In the genomic region with DNA sequence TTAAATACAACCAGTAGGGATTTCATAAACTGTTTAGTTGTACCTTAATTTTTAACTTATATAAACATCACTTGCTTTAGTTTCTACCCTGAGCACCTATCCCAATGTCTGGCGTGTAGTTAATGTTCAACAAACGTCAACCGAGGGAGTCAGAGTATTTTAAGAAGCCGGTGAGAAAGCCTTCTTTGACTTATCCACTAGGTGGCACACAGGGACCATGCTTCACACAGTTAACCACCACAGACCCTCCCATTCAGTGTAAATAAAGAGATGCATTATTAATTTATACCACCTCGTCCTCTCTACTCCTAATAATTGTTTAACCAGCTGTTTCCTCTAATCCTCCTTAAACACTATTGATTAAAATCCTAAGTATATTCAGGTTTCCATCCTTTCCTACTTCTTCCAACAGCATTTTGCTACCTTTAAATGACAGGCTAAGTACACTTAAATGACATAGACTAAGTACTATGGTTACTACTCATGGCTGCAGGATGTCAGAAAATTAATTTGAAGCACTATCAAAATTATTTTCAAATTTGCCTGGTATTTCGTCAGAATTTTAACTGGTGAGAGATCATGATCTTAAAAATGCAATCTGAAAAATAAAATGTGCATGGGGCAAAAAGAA, we compare ENCODE assay signal across 8 cellular contexts. TPM values are rescaled to one million over a fixed set of nuclear protein-coding genes. Genes with fewer than 3 reads are reported as not detected.
DNase-seq lines count a peak whose midpoint lies in the region; ATAC-seq and TF ChIP-seq lines count a peak whose summit lies in the region.

No MANE protein-coding gene starts in this region.

- no peak overlapping the region for H3K27ac Mint-ChIP-seq in CD8-positive, alpha-beta T cell
- H3K27ac Mint-ChIP-seq in nephron = no peak overlapping the region
- H3K27ac Mint-ChIP-seq in activated T-cell treated with anti-CD3 and anti-CD28 coated beads, Interleukin-2, amount 50 U/mL, for 24 hours = no peak overlapping the region

- H3K9me3 Mint-ChIP-seq in CD8-positive, alpha-beta T cell = no peaks in the 10 kb centered on the region
- no peaks in the 10 kb centered on the region for H3K9me3 Mint-ChIP-seq in nephron
- H3K9me3 Mint-ChIP-seq in activated T-cell treated with anti-CD3 and anti-CD28 coated beads, Interleukin-2, amount 50 U/mL, for 24 hours = no peaks in the 10 kb centered on the region

- peak; percentile 52 for TF ChIP-seq CTCF in CD8-positive, alpha-beta T cell (IDR thresholded peaks at IDR 0.05)
- TF ChIP-seq CTCF in esophagus muscularis mucosa (IDR thresholded peaks at IDR 0.05) (peak; percentile 65 to 84 (median 70)), nephron (IDR thresholded peaks at IDR 0.05; ENCODE audit: unreplicated experiment in 3 of 3) (peak; percentile 90 to 94 (median 91))

- H3K27ac ChIP-seq in CD8-positive, alpha-beta T cell (ENCODE audit: low read depth, low read length) = no peak overlapping the region
- no peak overlapping the region for H3K27ac ChIP-seq in esophagus muscularis mucosa (replicated peaks in 1 of 4)

- POLR2A ChIA-PET in CD8-positive, alpha-beta T cell (lab: Charles Lee) = no interaction called here

- no peaks in the 10 kb centered on the region for H3K4me1 ChIP-seq in CD8-positive, alpha-beta T cell (ENCODE audit: insufficient read depth, low read length)
- peaks cover 0 to 20% (median 16%) of the 10 kb centered on the region in 4 donors for H3K4me1 ChIP-seq in esophagus muscularis mucosa

- CTCF ChIA-PET in CD8-positive, alpha-beta T cell (lab: Charles Lee) = no interaction called here

- H3K4me3 Mint-ChIP-seq in CD8-positive, alpha-beta T cell = no peak overlapping the region
- no peak overlapping the region for H3K4me3 Mint-ChIP-seq in nephron
- H3K4me3 Mint-ChIP-seq in activated T-cell treated with anti-CD3 and anti-CD28 coated beads, Interleukin-2, amount 50 U/mL, for 24 hours = no peak overlapping the region

- H3K27me3 ChIP-seq in CD8-positive, alpha-beta T cell (ENCODE audit: insufficient read depth, low read length) = no peaks in the 10 kb centered on the region
- H3K27me3 ChIP-seq in esophagus muscularis mucosa = peaks cover 0 to 19% (median 0%) of the 10 kb centered on the region in 4 donors

- H3K9me3 ChIP-seq in CD8-positive, alpha-beta T cell (ENCODE audit: low read length) = no peaks in the 10 kb centered on the region
- H3K9me3 ChIP-seq in esophagus muscularis mucosa = no peaks in the 10 kb centered on the region

- H3K27me3 Mint-ChIP-seq in CD8-positive, alpha-beta T cell (ENCODE audit: low read depth) = peaks cover 45% of the 10 kb centered on the region
- peaks cover 33% of the 10 kb centered on the region for H3K27me3 Mint-ChIP-seq in nephron (ENCODE audit: low read depth)
- H3K27me3 Mint-ChIP-seq in activated T-cell treated with anti-CD3 and anti-CD28 coated beads, Interleukin-2, amount 50 U/mL, for 24 hours = peaks cover 63% of the 10 kb centered on the region

- H3K4me3 ChIP-seq in CD8-positive, alpha-beta T cell (ENCODE audit: low read depth, low read length) = no peak overlapping the region
- H3K4me3 ChIP-seq in esophagus muscularis mucosa = no peak overlapping the region

- peak in 1 of 7 experiments; percentile 8 for DNase-seq in CD8-positive, alpha-beta T cell
- DNase-seq in NCI-H1436 (lab: John Stamatoyannopoulos, UW) (peak; percentile 68), SKM-1 (lab: John Stamatoyannopoulos, UW; ENCODE audit: unreplicated experiment) (peak; percentile 63), esophagus muscularis mucosa (ENCODE audit: extremely low spot score) (no peak)
- no peak for DNase-seq in activated T-cell treated with anti-CD3 and anti-CD28 coated beads, Interleukin-2, amount 50 U/mL, for 24 hours

- intact Hi-C loops in CD8-positive, alpha-beta T cell (cut with DNase I, micrococcal nuclease) = no loop called here
- intact Hi-C loops in esophagus muscularis mucosa (cut with DNase I) = no loop called here

- ATAC-seq in CD8-positive, alpha-beta T cell = peak; percentile 38
- peak; percentile 79 for ATAC-seq in GM18873 (IDR thresholded peaks at IDR 0.05; ENCODE audit: low FRiP score, unreplicated experiment)
- peak; percentile 65 for ATAC-seq in HG03025 (IDR thresholded peaks at IDR 0.05; ENCODE audit: low FRiP score, unreplicated experiment)

- no peak for TF ChIP-seq POLR2A in esophagus muscularis mucosa (IDR thresholded peaks at IDR 0.05; ENCODE audit: low read depth)

- no peaks in the 10 kb centered on the region for H3K36me3 ChIP-seq in CD8-positive, alpha-beta T cell (ENCODE audit: insufficient read depth, low read length)
- H3K36me3 ChIP-seq in esophagus muscularis mucosa = no peaks in the 10 kb centered on the region

- TF ChIP-seq EP300 in esophagus muscularis mucosa (IDR thresholded peaks at IDR 0.05) = no peak

- WGBS in esophagus muscularis mucosa = 10% methylated on average over 6 of the region's 6 CpGs

- H3K36me3 Mint-ChIP-seq in CD8-positive, alpha-beta T cell = no peaks in the 10 kb centered on the region
- no peaks in the 10 kb centered on the region for H3K36me3 Mint-ChIP-seq in nephron (ENCODE audit: low read depth)
- H3K36me3 Mint-ChIP-seq in activated T-cell treated with anti-CD3 and anti-CD28 coated beads, Interleukin-2, amount 50 U/mL, for 24 hours (ENCODE audit: low read depth) = no peaks in the 10 kb centered on the region

- H3K4me1 Mint-ChIP-seq in CD8-positive, alpha-beta T cell (ENCODE audit: low read depth) = peaks cover 9% of the 10 kb centered on the region
- peaks cover 12% of the 10 kb centered on the region for H3K4me1 Mint-ChIP-seq in nephron
- H3K4me1 Mint-ChIP-seq in activated T-cell treated with anti-CD3 and anti-CD28 coated beads, Interleukin-2, amount 50 U/mL, for 24 hours (ENCODE audit: low read depth) = peaks cover 10% of the 10 kb centered on the region

RNA-seq across cellular contexts. Expression of a gene that starts 2.3 kb away (rescaled TPM):
- total RNA-seq in CD8-positive, alpha-beta T cell = not detected
- total RNA-seq in esophagus muscularis mucosa = 1 to 10 TPM in 1 of 4 donors, under 1 TPM in 3; 0.34 to 2.0 (median 0.40) TPM

Comparison
In these comparisons a context has a peak if more than half of its experiments do, and no peak if none do; other contexts are left out.
1. DNase-seq: peak in NCI-H1436 (single experiment) and SKM-1 (single experiment); none in esophagus muscularis mucosa (single experiment) and activated T-cell treated with anti-CD3 and anti-CD28 coated beads, Interleukin-2, amount 50 U/mL, for 24 hours (single experiment).
2. Peak in every context shown above with its lines, with median percentiles within 50 percentile points of each other: ATAC-seq and CTCF ChIP-seq.